1 cellular context compared by ENCODE assay signal in genomic region chr12:52874573-52875435, GRCh38.
TF ChIP-seq lines count a peak whose summit lies in the region.

No MANE protein-coding gene starts in this region.

TF ChIP-seq in HepG2, 621 proteins besides CTCF, POLR2A, EP300 and RAD21:
- TF ChIP-seq PITX1 (CRISPR knock-in tag; IDR thresholded peaks at IDR 0.05) (no peak), FOSL2 (CRISPR knock-in tag; IDR thresholded peaks at IDR 0.05) (no peak), ZNF124 (CRISPR knock-in tag; IDR thresholded peaks at IDR 0.05) (no peak), ZNF350 (CRISPR knock-in tag; IDR thresholded peaks at IDR 0.05; ENCODE audit: borderline replicate concordance, low read depth) (no peak), CSRNP2 (CRISPR knock-in tag; conservative IDR thresholded peaks at IDR 0.05; ENCODE audit: low read depth) (no peak), CEBPZ (IDR thresholded peaks at IDR 0.05; ENCODE audit: low read length) (no peak), KLF6 (CRISPR knock-in tag; IDR thresholded peaks at IDR 0.05) (no peak), IRX3 (CRISPR knock-in tag; IDR thresholded peaks at IDR 0.05; ENCODE audit: borderline replicate concordance, low read depth) (no peak), ARID4A (CRISPR knock-in tag; IDR thresholded peaks at IDR 0.05; ENCODE audit: borderline replicate concordance) (no peak), ZMYM4 (CRISPR knock-in tag; IDR thresholded peaks at IDR 0.05) (no peak), SMAD3 (CRISPR knock-in tag; IDR thresholded peaks at IDR 0.05) (no peak), ZBTB42 (CRISPR knock-in tag; IDR thresholded peaks at IDR 0.05) (no peak), ZBTB38 (CRISPR knock-in tag; IDR thresholded peaks at IDR 0.05) (no peak), PTBP1 (IDR thresholded peaks at IDR 0.05; ENCODE audit: low read depth, low read length, poor library complexity, severe bottlenecking) (no peak)
- TF ChIP-seq, protein P1, sequence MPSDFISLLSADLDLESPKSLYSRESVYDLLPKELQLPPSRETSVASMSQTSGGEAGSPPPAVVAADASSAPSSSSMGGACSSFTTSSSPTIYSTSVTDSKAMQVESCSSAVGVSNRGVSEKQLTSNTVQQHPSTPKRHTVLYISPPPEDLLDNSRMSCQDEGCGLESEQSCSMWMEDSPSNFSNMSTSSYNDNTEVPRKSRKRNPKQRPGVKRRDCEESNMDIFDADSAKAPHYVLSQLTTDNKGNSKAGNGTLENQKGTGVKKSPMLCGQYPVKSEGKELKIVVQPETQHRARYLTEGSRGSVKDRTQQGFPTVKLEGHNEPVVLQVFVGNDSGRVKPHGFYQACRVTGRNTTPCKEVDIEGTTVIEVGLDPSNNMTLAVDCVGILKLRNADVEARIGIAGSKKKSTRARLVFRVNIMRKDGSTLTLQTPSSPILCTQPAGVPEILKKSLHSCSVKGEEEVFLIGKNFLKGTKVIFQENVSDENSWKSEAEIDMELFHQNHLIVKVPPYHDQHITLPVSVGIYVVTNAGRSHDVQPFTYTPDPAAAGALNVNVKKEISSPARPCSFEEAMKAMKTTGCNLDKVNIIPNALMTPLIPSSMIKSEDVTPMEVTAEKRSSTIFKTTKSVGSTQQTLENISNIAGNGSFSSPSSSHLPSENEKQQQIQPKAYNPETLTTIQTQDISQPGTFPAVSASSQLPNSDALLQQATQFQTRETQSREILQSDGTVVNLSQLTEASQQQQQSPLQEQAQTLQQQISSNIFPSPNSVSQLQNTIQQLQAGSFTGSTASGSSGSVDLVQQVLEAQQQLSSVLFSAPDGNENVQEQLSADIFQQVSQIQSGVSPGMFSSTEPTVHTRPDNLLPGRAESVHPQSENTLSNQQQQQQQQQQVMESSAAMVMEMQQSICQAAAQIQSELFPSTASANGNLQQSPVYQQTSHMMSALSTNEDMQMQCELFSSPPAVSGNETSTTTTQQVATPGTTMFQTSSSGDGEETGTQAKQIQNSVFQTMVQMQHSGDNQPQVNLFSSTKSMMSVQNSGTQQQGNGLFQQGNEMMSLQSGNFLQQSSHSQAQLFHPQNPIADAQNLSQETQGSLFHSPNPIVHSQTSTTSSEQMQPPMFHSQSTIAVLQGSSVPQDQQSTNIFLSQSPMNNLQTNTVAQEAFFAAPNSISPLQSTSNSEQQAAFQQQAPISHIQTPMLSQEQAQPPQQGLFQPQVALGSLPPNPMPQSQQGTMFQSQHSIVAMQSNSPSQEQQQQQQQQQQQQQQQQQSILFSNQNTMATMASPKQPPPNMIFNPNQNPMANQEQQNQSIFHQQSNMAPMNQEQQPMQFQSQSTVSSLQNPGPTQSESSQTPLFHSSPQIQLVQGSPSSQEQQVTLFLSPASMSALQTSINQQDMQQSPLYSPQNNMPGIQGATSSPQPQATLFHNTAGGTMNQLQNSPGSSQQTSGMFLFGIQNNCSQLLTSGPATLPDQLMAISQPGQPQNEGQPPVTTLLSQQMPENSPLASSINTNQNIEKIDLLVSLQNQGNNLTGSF (CRISPR knock-in tag; IDR thresholded peaks at IDR 0.05): no peak
